In the genomic region with DNA sequence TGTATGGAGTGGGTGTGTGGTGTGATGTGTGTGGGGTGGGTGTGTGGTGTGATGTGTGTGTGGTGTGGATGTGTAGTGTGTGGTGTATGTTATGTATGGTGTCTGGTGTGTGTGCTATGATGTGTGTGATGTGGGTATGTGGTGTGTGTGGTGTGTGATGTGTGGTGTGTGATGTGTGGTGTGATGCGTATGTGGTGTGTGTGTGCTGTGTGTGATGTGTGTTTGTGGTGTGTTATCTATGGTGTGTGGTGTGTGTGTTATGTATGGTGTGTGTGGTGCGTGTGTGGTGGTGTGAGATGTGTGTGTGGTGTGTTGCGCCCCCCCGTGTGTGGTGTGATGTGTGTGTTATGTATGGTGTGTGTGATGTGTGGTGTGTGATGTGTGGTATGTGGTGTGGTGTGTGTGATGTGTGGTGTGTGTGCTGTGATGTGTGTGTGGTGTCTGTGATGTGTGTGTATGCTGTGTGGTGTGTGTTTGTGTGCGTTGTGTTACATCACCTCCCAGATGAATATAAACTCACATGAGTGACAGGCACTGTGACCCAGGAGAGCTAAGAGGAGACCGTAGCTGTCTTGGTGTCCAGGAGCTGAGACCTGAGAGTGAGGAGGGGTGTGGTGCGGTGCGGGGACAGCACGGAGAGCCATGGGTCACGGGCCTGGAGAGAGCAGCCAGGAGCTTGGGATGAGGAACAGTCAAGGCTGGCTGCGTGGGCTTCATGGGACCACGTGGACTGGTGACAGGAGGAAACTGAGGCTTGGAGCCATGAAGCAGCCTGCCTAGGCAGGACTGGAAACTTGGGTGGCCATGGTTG, we compare ENCODE assay signal across 19 cellular contexts. TPM values are rescaled to one million over a fixed set of nuclear protein-coding genes. Genes with fewer than 3 reads are reported as not detected.
A peak's percentile ranks its signal among the peaks of the same experiment; 100 is the strongest.
DNase-seq lines count a peak whose midpoint lies in the region; ATAC-seq, FAIRE-seq and TF ChIP-seq lines count a peak whose summit lies in the region.
"Had no signal": no experiment of that assay in that cellular context is flagged by ENCODE, and none has a peak within 500 bp of the region (broad histone marks: within the 10 kb centered on the region; RNA-seq: fewer than 3 reads in every experiment).

No MANE protein-coding gene starts in this region.

- peak; percentile 23 for DNase-seq in activated CD8-positive, alpha-beta memory T cell treated with anti-CD3 and anti-CD28 coated beads, Interleukin-2, amount 50 U/mL, for 48 hours
- DNase-seq in activated CD8-positive, alpha-beta memory T cell treated with anti-CD3 and anti-CD28 coated beads for 24 hours, result no peak
- peak; percentile 7 for DNase-seq in Jurkat, Clone E6-1 (ENCODE audit: low read depth, low spot score)
- peak in 1 of 2 experiments; percentile 43 for DNase-seq in H1 (ENCODE audit: low read depth in 1 of 2, low spot score in 2 of 2)
- peak; percentile 2 for DNase-seq in small intestine
- no peak for DNase-seq in AG08395 (ENCODE audit: low spot score)
- DNase-seq in activated gamma-delta T cell treated with Interleukin-2 at 50 U/mL for 16 hours, result no peak
- DNase-seq: activated naive CD4-positive, alpha-beta T cell treated with anti-CD3 and anti-CD28 coated beads, Interleukin-2, amount 50 U/mL, for 16 hours; left ventricle myocardium inferior; NCI-H1417; NCI-H345; SHP77; stimulated activated CD4-positive, alpha-beta T cell treated with anti-CD3 and anti-CD28 coated beads, Interleukin-2, amount 100 ng/mL, for 48 hours; WERI-Rb-1 had no signal

- H4K8ac ChIP-seq in H1 (ENCODE audit: extremely low read depth, insufficient read depth, low read length), result no peak overlapping the region

- H2BK20ac ChIP-seq in H1 (ENCODE audit: low read length), result peak overlapping the region; percentile 51; the same call in 1 of the 2 replicates

- H3K4ac ChIP-seq in H1 (replicated peaks; ENCODE audit: insufficient read length, low read depth, low read length), result peak overlapping the region; percentile 69

- H3K4me2 ChIP-seq in H1 (ENCODE audit: insufficient read depth in 1 of 2, low read depth in 2 of 2, low read length in 2 of 2), result no peak overlapping the region
- H3K4me2 ChIP-seq: KMS-11 had no signal

- H2BK15ac ChIP-seq in H1 (ENCODE audit: low read length), result no peak overlapping the region

- peaks cover 3% of the 10 kb centered on the region; the same call in 1 of the 2 replicates for H3K79me1 ChIP-seq in H1 (ENCODE audit: low read depth, low read length)

- H3K56ac ChIP-seq in H1 (replicated peaks; ENCODE audit: insufficient read length, low read depth, low read length), result peak overlapping the region; percentile 100

- no peak overlapping the region for H2AFZ ChIP-seq in H1 (ENCODE audit: low read length)

- no peak overlapping the region; a peak in 1 of 7 replicates for H3K9ac ChIP-seq in H1 (replicated peaks in 1 of 4; ENCODE audit: extremely low read depth in 1 of 4, low read depth in 3 of 4, low read length in 3 of 4)
- H3K9ac ChIP-seq: KMS-11 had no signal

- peak overlapping the region; percentile 81 for H4K91ac ChIP-seq in H1 (replicated peaks; ENCODE audit: insufficient read length, low read length)

- CTCF ChIA-PET in H1 (lab: Charles Lee; ENCODE audit: partially characterized antibody), result interaction anchor here (1.4 to 2.7 kb wide), 2 partner anchors 28 to 84 kb away, joined by 3 to 9 read pairs; no protein-coding TSS in a partner anchor

- H2AK5ac ChIP-seq in H1 (ENCODE audit: low read depth, low read length), result peak overlapping the region; percentile 100

- no peak overlapping the region for H3K23ac ChIP-seq in H1 (ENCODE audit: insufficient read length)

- FAIRE-seq in H1 (lab: Jason Lieb, UNC) (no peak), small intestine (lab: Jason Lieb, UNC) (no peak)
- FAIRE-seq: G401.6, GM12891 had no signal

- 71% methylated on average over 11 of the region's 12 CpGs; no CpG with 5 or more reads in 1 of the 2 experiments for WGBS in H1 (ENCODE audit: extremely low coverage in 1 of 2, insufficient coverage in 1 of 2, insufficient read length in 1 of 2, insufficient replicate concordance in 2 of 2, low coverage in 1 of 2, low lambda C conversion rate in 2 of 2, missing lambda C conversion rate in 1 of 2), 2 experiments
- WGBS in small intestine, 3 donors, result 44 to 49% (median 44%) methylated on average over 11 of the region's 12 CpGs

- H4K5ac ChIP-seq in H1 (ENCODE audit: insufficient read length, low read depth, low read length), result no peak overlapping the region

- no peak for TF ChIP-seq CTCF in H1 (IDR thresholded peaks at IDR 0.05; ENCODE audit: control extremely low read depth in 1 of 3, insufficient read depth in 1 of 3, low read depth in 1 of 3, low read length in 3 of 3)

- H2BK5ac ChIP-seq in H1 (ENCODE audit: low read depth, low read length), result peak overlapping the region; percentile 66; the same call in 1 of the 2 replicates

- H3K27me3 ChIP-seq in H1 (replicated peaks in 1 of 4; ENCODE audit: control insufficient read depth in 3 of 4, extremely low read depth in 1 of 4, insufficient read depth in 3 of 4, low read length in 3 of 4) (no peaks in the 10 kb centered on the region; a peak in 1 of 7 replicates), small intestine (ENCODE audit: control insufficient read depth in 2 of 2, insufficient read depth in 2 of 2, low read length in 2 of 2) (peaks cover 0 to 9% of the 10 kb centered on the region in 2 donors)

- no peak for TF ChIP-seq EP300 in H1 (IDR thresholded peaks at IDR 0.05; ENCODE audit: borderline replicate concordance in 1 of 2, low read depth in 2 of 2, low read length in 2 of 2)

- peaks cover 0 to 10% of the 10 kb centered on the region in 2 experiments for H4K20me1 ChIP-seq in H1 (replicated peaks in 1 of 2; ENCODE audit: control insufficient read depth in 1 of 2, insufficient read depth in 2 of 2, low read length in 2 of 2)

- H3K27ac ChIP-seq in H1 (ENCODE audit: low read depth, low read length) (no peak overlapping the region), small intestine (ENCODE audit: low read depth in 1 of 2, low read length in 1 of 2) (no peak overlapping the region)
- H3K27ac ChIP-seq: coronary artery, KMS-11, left ventricle myocardium inferior, WERI-Rb-1 had no signal

- H3K18ac ChIP-seq in H1 (ENCODE audit: extremely low read depth, low read length), result no peak overlapping the region

- H3K9me3 ChIP-seq in H1 (ENCODE audit: insufficient read depth in 2 of 2, low read depth in 1 of 2, low read length in 1 of 2) (no peaks in the 10 kb centered on the region), small intestine (ENCODE audit: control insufficient read depth, low read depth) (no peaks in the 10 kb centered on the region)
- H3K9me3 ChIP-seq: left ventricle myocardium inferior had no signal

- H2BK120ac ChIP-seq in H1 (replicated peaks; ENCODE audit: low read depth, low read length), result no peak overlapping the region

- H3K23me2 ChIP-seq in H1 (ENCODE audit: low read depth, low read length), result peaks cover 6% of the 10 kb centered on the region; the same call in 1 of the 2 replicates

- H3K4me1 ChIP-seq in H1 (replicated peaks in 1 of 4; ENCODE audit: control insufficient read depth in 3 of 4, insufficient read depth in 4 of 4, low read length in 3 of 4) (peaks cover 0 to 5% (median 2%) of the 10 kb centered on the region in 4 experiments; a peak in 3 of 7 replicates), small intestine (ENCODE audit: control insufficient read depth in 2 of 2, insufficient read depth in 1 of 2, low read depth in 1 of 2, low read length in 1 of 2) (no peaks in the 10 kb centered on the region)
- H3K4me1 ChIP-seq: left ventricle myocardium inferior had no signal

- no peaks in the 10 kb centered on the region for H3K79me2 ChIP-seq in H1 (ENCODE audit: control insufficient read depth in 1 of 2, insufficient read depth in 2 of 2, low read length in 2 of 2)

- H2BK12ac ChIP-seq in H1 (ENCODE audit: low read depth, low read length), result 0 out of 2 replicates have a peak overlapping the region, but pooled peaks have one; percentile 71

- POLR2A ChIA-PET in H1 (lab: Charles Lee; ENCODE audit: partially characterized antibody), result no interaction called here

- no peak for TF ChIP-seq RAD21 in H1 (IDR thresholded peaks at IDR 0.05 in 1 of 2, conservative IDR thresholded peaks at IDR 0.05 in 1 of 2; ENCODE audit: low read depth in 2 of 2, low read length in 2 of 2)

- no peaks in the 10 kb centered on the region for H3K36me3 ChIP-seq in H1 (ENCODE audit: control insufficient read depth in 2 of 4, insufficient read depth in 4 of 4, low read length in 3 of 4)
- no peaks in the 10 kb centered on the region for H3K36me3 ChIP-seq in small intestine (ENCODE audit: control insufficient read depth in 2 of 2, insufficient read depth in 2 of 2, low read length in 2 of 2)
- H3K36me3 ChIP-seq: left ventricle myocardium inferior, WERI-Rb-1 had no signal

- no peak for ATAC-seq in GM21390 (IDR thresholded peaks at IDR 0.05; ENCODE audit: unreplicated experiment)

- H3K14ac ChIP-seq in H1 (ENCODE audit: insufficient read length), result no peak overlapping the region

- TF ChIP-seq POLR2A in H1 (IDR thresholded peaks at IDR 0.05; ENCODE audit: control extremely low read depth in 1 of 2, low read depth in 2 of 2, low read length in 2 of 2), result no peak

- no peak overlapping the region for H3K4me3 ChIP-seq in Jurkat, Clone E6-1 (ENCODE audit: low read length)
- no peak overlapping the region for H3K4me3 ChIP-seq in H1 (ENCODE audit: extremely low read depth in 1 of 4, insufficient read depth in 2 of 4, low read depth in 3 of 4, low read length in 4 of 4)
- no peak overlapping the region for H3K4me3 ChIP-seq in small intestine (ENCODE audit: low read depth in 1 of 2, low read length in 2 of 2)
- H3K4me3 ChIP-seq: coronary artery, left ventricle myocardium inferior had no signal

TF ChIP-seq in H1, 55 proteins besides CTCF, POLR2A, EP300 and RAD21 (continues in another document):
- TF ChIP-seq RNF2 (IDR thresholded peaks at IDR 0.05; ENCODE audit: borderline replicate concordance, low read depth, low read length, missing control alignments, poor library complexity, severe bottlenecking) (no peak), HDAC6 (IDR thresholded peaks at IDR 0.05; ENCODE audit: low read depth, low read length) (no peak), KDM5A (IDR thresholded peaks at IDR 0.05; ENCODE audit: low read length) (no peak)

RNA-seq across cellular contexts. Expression of gene DLGAP4, which starts 8.8 kb away (rescaled TPM):
- polyA plus RNA-seq in Jurkat, Clone E6-1 (2012; ENCODE audit: insufficient read depth, insufficient read length), result 24.6 TPM
- total RNA-seq in H1 (2021; fragmentation: NEBNext Ultra II Directional; extraction: Animal tissue kit (Norgen Biotek cat#: 25700)), result 57.2 and 61.8 TPM in 2 replicates
- 41.2 and 81.9 TPM in 2 replicates for polyA plus RNA-seq in H1 (2011; rRNA removed)
- polyA plus RNA-seq in H1 (2011; cell fraction: cytosol; rRNA removed), result 38.1 TPM
- polyA plus RNA-seq in H1 (2011; cell fraction: nucleus; rRNA removed), result 82.7 TPM
- 43.5 to 57.6 TPM (median 49.1 TPM) in 4 replicates for polyA plus RNA-seq in H1 (2012, experiment 1 of 2)
- polyA plus RNA-seq in H1 (2012, experiment 2 of 2), result 36.6 TPM
- 40.4 TPM for polyA plus RNA-seq in H1 (2013, experiment 1 of 2)
- polyA plus RNA-seq in H1 (2013, experiment 2 of 2), result 39.5 TPM
- 33.9 and 37.3 TPM in 2 replicates for polyA minus RNA-seq in H1 (2011; rRNA and poly(A)+ RNA removed)
- polyA minus RNA-seq in H1 (2011; cell fraction: cytosol; rRNA and poly(A)+ RNA removed), result 84.8 TPM
- polyA minus RNA-seq in H1 (2011; cell fraction: nucleus; rRNA and poly(A)+ RNA removed), result 50.5 TPM
- 10 to 100 TPM; 24.3 to 30.2 (median 26.4) TPM for polyA plus RNA-seq in small intestine

Comparison
In these comparisons a context has a peak if more than half of its experiments do, and no peak if none do; other contexts are left out.
1. DNase-seq: peak in activated CD8-positive, alpha-beta memory T cell treated with anti-CD3 and anti-CD28 coated beads, Interleukin-2, amount 50 U/mL, for 48 hours (single experiment), Jurkat, Clone E6-1 (single experiment) and small intestine (single experiment); none in activated CD8-positive, alpha-beta memory T cell treated with anti-CD3 and anti-CD28 coated beads for 24 hours (single experiment), AG08395 (single experiment) and activated gamma-delta T cell treated with Interleukin-2 at 50 U/mL for 16 hours (single experiment).